Comparison of ENCODE assay signal across 9 cellular contexts in genomic region chr15:85482896-85483295, GRCh38.
DNase-seq lines count a peak whose midpoint lies in the region; ATAC-seq and TF ChIP-seq lines count a peak whose summit lies in the region.
"Had no signal": no experiment of that assay in that cellular context is flagged by ENCODE, and none has a peak within 500 bp of the region (broad histone marks: within the 10 kb centered on the region; RNA-seq: fewer than 3 reads in every experiment).

No MANE protein-coding gene starts in this region.

- TF ChIP-seq CTCF in epithelial cell of esophagus (IDR thresholded peaks at IDR 0.05; ENCODE audit: insufficient read depth, low read depth, low read length, missing control alignments) (no peak), omental fat pad (IDR thresholded peaks at IDR 0.05) (no peak)

- DNase-seq in EL (peak; percentile 84), NCI-H226 (peak; percentile 74), epithelial cell of esophagus (ENCODE audit: low read depth) (peak; percentile 65), omental fat pad (ENCODE audit: low spot score) (no peak), DMS79 (lab: John Stamatoyannopoulos, UW) (no peak), T1000 (lab: John Stamatoyannopoulos, UW) (no peak), HUDEP-2 (lab: John Stamatoyannopoulos, UW; ENCODE audit: unreplicated experiment in 76 of 76) (no peak)
- DNase-seq: NCI-H2029 treated with DMSO at 0.1 percent for 48 hours had no signal

- ATAC-seq in omental fat pad (ENCODE audit: low FRiP score) (peak; percentile 63), GM19023 (IDR thresholded peaks at IDR 0.05; ENCODE audit: unreplicated experiment) (no peak)

- H3K4me3 ChIP-seq in epithelial cell of esophagus (ENCODE audit: low read length): no peak overlapping the region

Comparison
In these comparisons a context has a peak if more than half of its experiments do, and no peak if none do; other contexts are left out.
1. DNase-seq: peak in EL (single experiment), NCI-H226 (single experiment) and epithelial cell of esophagus (single experiment); none in omental fat pad (single experiment), DMS79 (single experiment), T1000 (single experiment) and HUDEP-2 (0 of 76).